1 cellular context compared by ENCODE assay signal in the genomic region with DNA sequence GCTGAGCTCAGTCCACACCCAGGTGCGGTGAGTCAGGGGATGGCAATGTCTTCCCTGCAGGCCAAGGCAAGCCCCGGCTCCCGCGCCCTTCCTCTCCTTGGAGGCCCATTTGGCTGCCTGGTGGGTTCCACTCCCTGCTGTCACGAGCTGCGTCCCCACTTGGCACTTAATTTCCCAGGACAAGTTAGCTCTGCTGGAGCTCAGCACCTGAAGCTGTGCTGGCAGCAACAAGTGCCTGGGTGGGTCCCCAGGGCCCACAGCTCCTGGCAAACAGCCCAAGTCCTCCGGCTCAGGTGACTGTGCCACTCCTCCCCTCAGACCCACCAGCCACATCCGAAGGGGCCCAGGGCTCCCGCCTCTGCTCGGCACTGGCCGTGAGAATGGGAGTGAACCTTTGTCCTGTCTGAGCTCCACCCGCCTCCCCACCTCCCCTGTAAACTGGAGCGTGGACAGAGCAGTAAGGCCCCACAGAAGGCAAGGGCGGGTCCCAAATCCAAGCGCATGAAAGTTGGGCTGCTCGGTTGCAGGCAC.
TF ChIP-seq lines count a peak whose summit lies in the region.

No MANE protein-coding gene starts in this region.

TF ChIP-seq in H1, 55 proteins besides CTCF, POLR2A, EP300 and RAD21:
- TF ChIP-seq SP4 (IDR thresholded peaks at IDR 0.05; ENCODE audit: low read length) = no peak
- TF ChIP-seq FOSL1 (IDR thresholded peaks at IDR 0.05; ENCODE audit: insufficient read depth, low read depth, low read length) = no peak
- no peak for TF ChIP-seq SP1 (IDR thresholded peaks at IDR 0.05; ENCODE audit: low read depth, low read length)
- TF ChIP-seq TAF1 (IDR thresholded peaks at IDR 0.05; ENCODE audit: low read depth, low read length) = no peak
- TF ChIP-seq NRF1 (IDR thresholded peaks at IDR 0.05; ENCODE audit: low read depth, low read length) = no peak
- TF ChIP-seq PHF8 (conservative IDR thresholded peaks at IDR 0.05; ENCODE audit: low read depth, low read length) = no peak
- TF ChIP-seq CREB1 (IDR thresholded peaks at IDR 0.05) = no peak
- no peak for TF ChIP-seq CTBP2 (IDR thresholded peaks at IDR 0.05; ENCODE audit: borderline replicate concordance, insufficient read depth, insufficient read length, low read length)
